9 cellular contexts compared by ENCODE assay signal in genomic region chr10:121823993-121824463, GRCh38.
DNase-seq lines count a peak whose midpoint lies in the region; ATAC-seq and TF ChIP-seq lines count a peak whose summit lies in the region.
"Had no signal": no experiment of that assay in that cellular context is flagged by ENCODE, and none has a peak within 500 bp of the region (broad histone marks: within the 10 kb centered on the region; RNA-seq: fewer than 3 reads in every experiment).

No MANE protein-coding gene starts in this region.

- no TSS peak for BruUV-seq in MCF 10A (replicated peaks; lab: Mats Ljungman, UMichigan)

- no peak overlapping the region for H3K4me3 ChIP-seq in sigmoid colon

- WGBS in sigmoid colon, 2 donors = 72 to 79% methylated on average over 5 of the region's 5 CpGs

- intact Hi-C loops in MCF 10A (cut with micrococcal nuclease) = loop anchor here (5.0 kb wide), 1 partner anchor 63 kb away; no protein-coding TSS in a partner anchor
- intact Hi-C loops in sigmoid colon (cut with DNase I) = no loop called here

- ATAC-seq in GM19035 (IDR thresholded peaks at IDR 0.05; ENCODE audit: unreplicated experiment) = peak; percentile 55

- no peak for TF ChIP-seq POLR2A in sigmoid colon (IDR thresholded peaks at IDR 0.05)

- peak; percentile 64 for TF ChIP-seq CTCF in MCF 10A (IDR thresholded peaks at IDR 0.05; ENCODE audit: unreplicated experiment)
- TF ChIP-seq CTCF in sigmoid colon (IDR thresholded peaks at IDR 0.05) = peak in 2 of 4 experiments; percentile 33 to 58

- H3K9me3 ChIP-seq in sigmoid colon = no peaks in the 10 kb centered on the region

- TF ChIP-seq EP300 in sigmoid colon (IDR thresholded peaks at IDR 0.05) = no peak

- H3K4me3 Mint-ChIP-seq in MCF 10A (ENCODE audit: unreplicated experiment) = no peak overlapping the region

- H3K27me3 ChIP-seq in sigmoid colon = no peaks in the 10 kb centered on the region

- DNase-seq in CD1c-positive myeloid dendritic cell (ENCODE audit: extremely low spot score) (peak; percentile 36), NCI-H146 (lab: John Stamatoyannopoulos, UW) (peak; percentile 46), MCF 10A (ENCODE audit: unreplicated experiment) (peak; percentile 50), kidney tubule cell (ENCODE audit: low spot score) (peak; percentile 59), sigmoid colon (no peak)
- no peak for DNase-seq in activated naive CD4-positive, alpha-beta T cell treated with anti-CD3 and anti-CD28 coated beads, Interleukin-2, amount 50 U/mL, for 16 hours
- DNase-seq in activated CD4-positive, alpha-beta T cell treated with anti-CD3 and anti-CD28 coated beads, Interleukin-2, amount 50 U/mL, for 4 hours = no peak
- DNase-seq: left cardiac atrium had no signal

- CTCF ChIA-PET in MCF 10A (lab: Yijun Ruan, JAX) = interaction anchor here (0.6 to 2.9 kb wide), 22 partner anchors 9 to 826 kb away, joined by 3 to 18 read pairs (median 4); no protein-coding TSS in a partner anchor

- H3K27ac Mint-ChIP-seq in MCF 10A (ENCODE audit: low read depth, unreplicated experiment) = no peak overlapping the region

- no peak overlapping the region for H3K27ac ChIP-seq in sigmoid colon

- H3K27me3 Mint-ChIP-seq in MCF 10A (ENCODE audit: insufficient read depth, unreplicated experiment) = no peaks in the 10 kb centered on the region

- no peaks in the 10 kb centered on the region for H3K4me1 Mint-ChIP-seq in MCF 10A (ENCODE audit: insufficient read depth, unreplicated experiment)

- no peaks in the 10 kb centered on the region for H3K9me3 Mint-ChIP-seq in MCF 10A (ENCODE audit: unreplicated experiment)

- POLR2A ChIA-PET in MCF 10A (lab: Yijun Ruan, JAX) = interaction anchor here (1.8 kb wide), 1 partner anchor 10 kb away, joined by 3 read pairs; no protein-coding TSS in a partner anchor

- H3K4me1 ChIP-seq in sigmoid colon = peaks cover 0 to 2% (median 0%) of the 10 kb centered on the region in 4 donors

- peaks cover 11% of the 10 kb centered on the region for H3K36me3 Mint-ChIP-seq in MCF 10A (ENCODE audit: insufficient read depth, unreplicated experiment)

- peaks cover 0 to 9% (median 3%) of the 10 kb centered on the region in 4 donors for H3K36me3 ChIP-seq in sigmoid colon

Comparison
In these comparisons a context has a peak if more than half of its experiments do, and no peak if none do; other contexts are left out.
1. DNase-seq: peak in CD1c-positive myeloid dendritic cell (single experiment), NCI-H146 (single experiment), MCF 10A (single experiment) and kidney tubule cell (single experiment); none in activated naive CD4-positive, alpha-beta T cell treated with anti-CD3 and anti-CD28 coated beads, Interleukin-2, amount 50 U/mL, for 16 hours (single experiment), sigmoid colon (single experiment) and activated CD4-positive, alpha-beta T cell treated with anti-CD3 and anti-CD28 coated beads, Interleukin-2, amount 50 U/mL, for 4 hours (0 of 2).